In genomic region chr16:67659675-67660563, GRCh38 we compare ENCODE assay signal across 8 cellular contexts. TPM values are rescaled to one million over a fixed set of nuclear protein-coding genes. Genes with fewer than 3 reads are reported as not detected.
DNase-seq lines count a peak whose midpoint lies in the region; ATAC-seq lines count a peak whose summit lies in the region.

ACD (minus strand) TSS chr16:67660260; CDS start chr16:67660220, 40 bp downstream.

- peaks cover 0 to 45% (median 0%) of the 10 kb centered on the region in 3 donors for H3K36me3 Mint-ChIP-seq in CD8-positive, alpha-beta memory T cell
- H3K36me3 Mint-ChIP-seq in effector memory CD8-positive, alpha-beta T cell (ENCODE audit: insufficient read depth): peaks cover 40% of the 10 kb centered on the region

- H2AFZ ChIP-seq in mesenchymal stem cell (ENCODE audit: low read depth, low read length): peak within 1 kb of the TSS; percentile 91

- peak within 1 kb of the TSS; percentile 94 to 99 (median 96) for H3K27ac Mint-ChIP-seq in CD8-positive, alpha-beta memory T cell
- peak within 1 kb of the TSS; percentile 91 to 96 for H3K27ac Mint-ChIP-seq in effector memory CD8-positive, alpha-beta T cell

- peak within 1 kb of the TSS in 1 of 2 experiments; percentile 2 for H3K4ac ChIP-seq in mesenchymal stem cell (ENCODE audit: low read depth in 1 of 2, low read length in 2 of 2)

- ATAC-seq in GM19397 (IDR thresholded peaks at IDR 0.05; ENCODE audit: unreplicated experiment) (peak; percentile 54), HG03565 (IDR thresholded peaks at IDR 0.05; ENCODE audit: unreplicated experiment) (peak; percentile 50)
- peak; percentile 60 for ATAC-seq in effector memory CD8-positive, alpha-beta T cell (replicated peaks)

- H3K9me3 Mint-ChIP-seq in CD8-positive, alpha-beta memory T cell: no peaks in the 10 kb centered on the region
- H3K9me3 Mint-ChIP-seq in effector memory CD8-positive, alpha-beta T cell: no peaks in the 10 kb centered on the region

- H2BK120ac ChIP-seq in mesenchymal stem cell (ENCODE audit: low read depth, low read length): no peak within 1 kb of the TSS

- POLR2A ChIA-PET in CD8-positive, alpha-beta memory T cell (lab: Charles Lee): interaction anchor here (0.6 to 2.6 kb wide), 8 partner anchors 13 to 179 kb away, joined by 3 to 24 read pairs (median 7); partner anchors contain the start of genes ATP6V0D1, CARMIL2, CTCF and RANBP10

- peak within 1 kb of the TSS in 1 of 2 experiments; percentile 47 for H3K23ac ChIP-seq in mesenchymal stem cell (ENCODE audit: low read length in 2 of 2)

- peak within 1 kb of the TSS; percentile 3 to 62 for H3K18ac ChIP-seq in mesenchymal stem cell (ENCODE audit: low read depth in 1 of 2, low read length in 2 of 2)

- peaks cover 14 to 36% (median 17%) of the 10 kb centered on the region in 3 donors for H3K4me1 Mint-ChIP-seq in CD8-positive, alpha-beta memory T cell
- H3K4me1 Mint-ChIP-seq in effector memory CD8-positive, alpha-beta T cell (ENCODE audit: low read depth in 2 of 2): peaks cover 17 to 22% of the 10 kb centered on the region in 2 donors

- peaks cover 0 to 3% of the 10 kb centered on the region in 2 donors for H3K27me3 Mint-ChIP-seq in CD8-positive, alpha-beta memory T cell
- no peaks in the 10 kb centered on the region for H3K27me3 Mint-ChIP-seq in effector memory CD8-positive, alpha-beta T cell

- H3K9me3 ChIP-seq in CD8-positive, alpha-beta memory T cell (ENCODE audit: low read length): no peaks in the 10 kb centered on the region
- no peaks in the 10 kb centered on the region for H3K9me3 ChIP-seq in mesenchymal stem cell (ENCODE audit: control insufficient read depth, low read length)

- DNase-seq in CD8-positive, alpha-beta memory T cell: peak; percentile 88 to 95 (median 93)
- peak; percentile 73 to 87 for DNase-seq in NOMO-1 (lab: John Stamatoyannopoulos, UW; ENCODE audit: unreplicated experiment in 2 of 2)
- DNase-seq in activated CD8-positive, alpha-beta memory T cell treated with anti-CD3 and anti-CD28 coated beads for 48 hours (ENCODE audit: low read depth in 2 of 3, low spot score in 2 of 3): peak; percentile 87 to 96 (median 87)
- DNase-seq in effector memory CD8-positive, alpha-beta T cell: peak; percentile 90 to 94 (median 93)
- peak; percentile 92 for DNase-seq in mesenchymal stem cell
- DNase-seq in stimulated activated CD8-positive, alpha-beta memory T cell treated with anti-CD3 and anti-CD28 coated beads, Interleukin-12 subunit alpha, Interleukin-12 subunit beta, amount 100 ng/mL, for 4 hours (ENCODE audit: low read depth): peak; percentile 89

- peak within 1 kb of the TSS; percentile 92 for H4K8ac ChIP-seq in mesenchymal stem cell (ENCODE audit: low read length)

- peak within 1 kb of the TSS; percentile 98 for H3K27ac ChIP-seq in CD8-positive, alpha-beta memory T cell (ENCODE audit: low read depth, low read length)
- H3K27ac ChIP-seq in mesenchymal stem cell (ENCODE audit: low read length, poor library complexity, severe bottlenecking): peak within 1 kb of the TSS; percentile 82

- peak within 1 kb of the TSS; percentile 100 for H3K9ac ChIP-seq in mesenchymal stem cell (ENCODE audit: low read length)

- peaks cover 24% of the 10 kb centered on the region for H3K4me1 ChIP-seq in CD8-positive, alpha-beta memory T cell (ENCODE audit: insufficient read depth, low read length)
- peaks cover 19% of the 10 kb centered on the region for H3K4me1 ChIP-seq in mesenchymal stem cell (ENCODE audit: control insufficient read depth, insufficient read depth, low read depth, low read length)

- peak within 1 kb of the TSS; percentile 64 for H2BK15ac ChIP-seq in mesenchymal stem cell (ENCODE audit: low read depth, poor library complexity, severe bottlenecking)

- peak within 1 kb of the TSS; percentile 34 for H4K91ac ChIP-seq in mesenchymal stem cell (ENCODE audit: low read length)

- WGBS in mesenchymal stem cell: under 1% methylated on average over 83 of the region's 83 CpGs

- H3K4me2 ChIP-seq in mesenchymal stem cell (ENCODE audit: low read length, poor library complexity, severe bottlenecking): peak within 1 kb of the TSS; percentile 52

- no peak within 1 kb of the TSS for H2BK5ac ChIP-seq in mesenchymal stem cell (ENCODE audit: low read depth, low read length, poor library complexity, severe bottlenecking)

- CTCF ChIA-PET in CD8-positive, alpha-beta memory T cell (lab: Charles Lee): interaction anchor here (0.6 to 4.4 kb wide), 9 partner anchors 9 to 179 kb away, joined by 3 to 34 read pairs (median 5); partner anchors contain the start of genes ATP6V0D1 and CARMIL2

- no peaks in the 10 kb centered on the region for H3K27me3 ChIP-seq in CD8-positive, alpha-beta memory T cell (ENCODE audit: insufficient read depth, low read length, poor library complexity, severe bottlenecking)
- H3K27me3 ChIP-seq in mesenchymal stem cell (ENCODE audit: control insufficient read depth in 1 of 2, insufficient read depth in 1 of 2, low read length in 2 of 2): peaks cover 0 to 4% of the 10 kb centered on the region in 2 experiments

- H2BK12ac ChIP-seq in mesenchymal stem cell (ENCODE audit: low read length in 2 of 2): peak within 1 kb of the TSS in 1 of 2 experiments; percentile 15

- H3K4me3 ChIP-seq in CD8-positive, alpha-beta memory T cell (ENCODE audit: low read length): peak within 1 kb of the TSS; percentile 93
- peak within 1 kb of the TSS; percentile 82 to 100 for H3K4me3 ChIP-seq in mesenchymal stem cell (ENCODE audit: insufficient read depth in 1 of 2, low read depth in 1 of 2, low read length in 2 of 2)

- no peak within 1 kb of the TSS for H2AK5ac ChIP-seq in mesenchymal stem cell (ENCODE audit: low read length, severe bottlenecking)

- H3K36me3 ChIP-seq in CD8-positive, alpha-beta memory T cell (ENCODE audit: insufficient read depth, low read length): no peaks in the 10 kb centered on the region
- H3K36me3 ChIP-seq in mesenchymal stem cell (ENCODE audit: control insufficient read depth in 1 of 2, insufficient read depth in 2 of 2, low read depth in 1 of 2, low read length in 2 of 2): peaks cover 25 to 49% of the 10 kb centered on the region in 2 experiments

- H3K79me1 ChIP-seq in mesenchymal stem cell (replicated peaks; ENCODE audit: low read length, poor library complexity, severe bottlenecking): peaks cover 8% of the 10 kb centered on the region

- peak within 1 kb of the TSS in 1 of 2 experiments; percentile 19 for H3K14ac ChIP-seq in mesenchymal stem cell (ENCODE audit: low read length in 2 of 2)

- H3K4me3 Mint-ChIP-seq in CD8-positive, alpha-beta memory T cell: peak within 1 kb of the TSS; percentile 93 to 99 (median 94)
- peak within 1 kb of the TSS; percentile 88 to 92 for H3K4me3 Mint-ChIP-seq in effector memory CD8-positive, alpha-beta T cell

RNA-seq across cellular contexts. Expression of gene ACD, which starts in this region (rescaled TPM):
- 10 to 100 TPM; 79.1 to 81.7 TPM for total RNA-seq in CD8-positive, alpha-beta memory T cell
- 55.6 TPM for polyA plus RNA-seq in CD8-positive, alpha-beta memory T cell
- 13.6 TPM for polyA plus RNA-seq in mesenchymal stem cell (2013, experiment 1 of 2)
- polyA plus RNA-seq in mesenchymal stem cell (2013, experiment 2 of 2): 13.9 TPM

Comparison
In these comparisons a context has a peak if more than half of its experiments do, and no peak if none do; other contexts are left out.
1. Peak in every context shown above with its lines: DNase-seq, ATAC-seq, H3K4me3 ChIP-seq and H3K27ac ChIP-seq.